Comparison of ENCODE assay signal across 19 cellular contexts in genomic region chr10:677750-678661, GRCh38. TPM values are rescaled to one million over a fixed set of nuclear protein-coding genes. Genes with fewer than 3 reads are reported as not detected.
A peak's percentile ranks its signal among the peaks of the same experiment; 100 is the strongest.
DNase-seq lines count a peak whose midpoint lies in the region; ATAC-seq and TF ChIP-seq lines count a peak whose summit lies in the region.
"Had no signal": no experiment of that assay in that cellular context is flagged by ENCODE, and none has a peak within 500 bp of the region (broad histone marks: within the 10 kb centered on the region; RNA-seq: fewer than 3 reads in every experiment).

No MANE protein-coding gene starts in this region.

- H2BK120ac ChIP-seq in IMR-90 (ENCODE audit: low read depth, low read length): no peak overlapping the region

- peak overlapping the region; percentile 23; the same call in 1 of the 2 replicates for H2AK5ac ChIP-seq in IMR-90 (ENCODE audit: low read depth, low read length)

- peaks cover 16 to 70% of the 10 kb centered on the region in 2 experiments; a peak in 3 of 4 replicates for H3K79me1 ChIP-seq in IMR-90 (ENCODE audit: low read depth in 1 of 2, low read length in 2 of 2)

- H3K9ac ChIP-seq in IMR-90 (ENCODE audit: low read depth, low read length) (no peak overlapping the region), muscle layer of colon (ENCODE audit: low read length) (no peak overlapping the region)

- H3K56ac ChIP-seq in IMR-90 (ENCODE audit: extremely low read depth, insufficient read depth, low read length): no peak overlapping the region

- H4K20me1 ChIP-seq in IMR-90 (ENCODE audit: insufficient read depth, low read length): peaks cover 69% of the 10 kb centered on the region

- H3K23ac ChIP-seq in IMR-90 (ENCODE audit: low read depth, low read length): no peak overlapping the region

- TF ChIP-seq CTCF in IMR-90 (conservative IDR thresholded peaks at IDR 0.05; ENCODE audit: low read depth, low read length): no peak
- TF ChIP-seq CTCF in ovary (IDR thresholded peaks at IDR 0.05): no peak

- H2AK9ac ChIP-seq in IMR-90 (replicated peaks; ENCODE audit: low read depth, low read length, poor library complexity): no peak overlapping the region

- no peak overlapping the region for H4K5ac ChIP-seq in IMR-90 (ENCODE audit: low read depth, low read length)

- no peak for DNase-seq in IMR-90
- no peak for DNase-seq in stimulated activated naive CD8-positive, alpha-beta T cell treated with anti-CD3 and anti-CD28 coated beads, Interleukin-15, amount 100 ng/mL, for 72 hours
- no peak for DNase-seq in left colon
- no peak for DNase-seq in ovary
- DNase-seq: activated naive CD4-positive, alpha-beta T cell treated with anti-CD3 and anti-CD28 coated beads, Interleukin-2, amount 10 ng/mL, durations not matched to agents 7 days and 5 days; activated T-cell treated with anti-CD3 and anti-CD28 coated beads, Interleukin-2, amount 50 U/mL, for 1 hour; Caco-2; heart right ventricle; immature natural killer cell; naive thymus-derived CD4-positive, alpha-beta T cell; NCI-H1417 treated with DMSO at 0.1 percent for 48 hours; NCI-H748 treated with DMSO at 0.1 percent for 48 hours; stimulated activated CD8-positive, alpha-beta memory T cell treated with anti-CD3 and anti-CD28 coated beads, Interleukin-4, amount 100 ng/mL, for 48 hours had no signal

- H3K4me1 Mint-ChIP-seq in stimulated activated naive CD8-positive, alpha-beta T cell treated with anti-CD3 and anti-CD28 coated beads, Interleukin-15, amount 100 ng/mL, for 72 hours: peaks cover 10% of the 10 kb centered on the region
- H3K4me1 Mint-ChIP-seq: activated naive CD4-positive, alpha-beta T cell treated with anti-CD3 and anti-CD28 coated beads, Interleukin-2, amount 10 ng/mL, durations not matched to agents 7 days and 5 days; naive thymus-derived CD4-positive, alpha-beta T cell had no signal

- no peak for TF ChIP-seq EP300 in ovary (IDR thresholded peaks at IDR 0.05)

- WGBS in IMR-90 (ENCODE audit: extremely low coverage in 2 of 2, insufficient read length in 1 of 2), 2 experiments: 93% methylated on average over 11 of the region's 22 CpGs; no CpG with 5 or more reads in 1 of the 2 experiments
- 89 to 90% (median 90%) methylated on average over 22 of the region's 22 CpGs for WGBS in ovary, 3 donors

- no peak overlapping the region for H3K4ac ChIP-seq in IMR-90 (ENCODE audit: low read depth, low read length)

- no peak overlapping the region for H3K27ac ChIP-seq in IMR-90 (ENCODE audit: insufficient read depth, low read length)
- H3K27ac ChIP-seq in muscle layer of colon (ENCODE audit: low read depth, low read length): peak overlapping the region; percentile 31
- no peak overlapping the region for H3K27ac ChIP-seq in ovary
- H3K27ac ChIP-seq: VCaP had no signal

- no peak overlapping the region for H3K4me2 ChIP-seq in IMR-90 (ENCODE audit: low read depth, low read length)
- H3K4me2 ChIP-seq: GM23338 had no signal

- BruUV-seq in IMR-90 (replicated peaks; lab: Mats Ljungman, UMichigan): no TSS peak

- no peak overlapping the region for H2BK5ac ChIP-seq in IMR-90 (ENCODE audit: low read depth, low read length, poor library complexity, severe bottlenecking)

- POLR2A ChIA-PET in IMR-90 (lab: Charles Lee; ENCODE audit: unreplicated experiment): no interaction called here

- H3K36me3 ChIP-seq in IMR-90 (ENCODE audit: control insufficient read depth, insufficient read depth, low read length) (0 out of 2 replicates have a peak, but pooled peaks cover 2% of the 10 kb centered on the region), muscle layer of colon (ENCODE audit: insufficient read depth, low read length) (no peaks in the 10 kb centered on the region), ovary (no peaks in the 10 kb centered on the region)
- H3K36me3 ChIP-seq: heart right ventricle, thoracic aorta had no signal

- no peaks in the 10 kb centered on the region for H3K9me3 ChIP-seq in IMR-90 (ENCODE audit: control insufficient read depth, insufficient read depth, low read length)
- H3K9me3 ChIP-seq in muscle layer of colon (ENCODE audit: low read length): no peaks in the 10 kb centered on the region
- H3K9me3 ChIP-seq in ovary: no peaks in the 10 kb centered on the region
- H3K9me3 ChIP-seq: Caco-2, thoracic aorta had no signal

- H4K91ac ChIP-seq in IMR-90 (ENCODE audit: insufficient read depth, low read depth, low read length): no peak overlapping the region

- peaks cover 22% of the 10 kb centered on the region for H3K9me1 ChIP-seq in IMR-90 (ENCODE audit: insufficient read depth, low read length)

- H4K8ac ChIP-seq in IMR-90 (ENCODE audit: low read depth in 2 of 2, low read length in 2 of 2): no peak overlapping the region

- no peak overlapping the region for H2BK20ac ChIP-seq in IMR-90 (ENCODE audit: low read depth, low read length)

- H3K27me3 ChIP-seq in IMR-90 (ENCODE audit: control insufficient read depth, insufficient read depth, low read length): no peaks in the 10 kb centered on the region
- no peaks in the 10 kb centered on the region for H3K27me3 ChIP-seq in muscle layer of colon (ENCODE audit: control insufficient read depth in 1 of 2, insufficient read depth in 2 of 2, low read length in 2 of 2)
- no peaks in the 10 kb centered on the region for H3K27me3 ChIP-seq in ovary
- H3K27me3 ChIP-seq: heart right ventricle had no signal

- TF ChIP-seq RAD21 in IMR-90 (IDR thresholded peaks at IDR 0.05; ENCODE audit: low read length): no peak

- no peak overlapping the region for H3K27ac Mint-ChIP-seq in stimulated activated naive CD8-positive, alpha-beta T cell treated with anti-CD3 and anti-CD28 coated beads, Interleukin-15, amount 100 ng/mL, for 72 hours
- H3K27ac Mint-ChIP-seq: activated naive CD4-positive, alpha-beta T cell treated with anti-CD3 and anti-CD28 coated beads, Interleukin-2, amount 10 ng/mL, durations not matched to agents 7 days and 5 days; GM23338; immature natural killer cell; naive thymus-derived CD4-positive, alpha-beta T cell had no signal

- in situ Hi-C loops in IMR-90 (cut with MboI; ENCODE audit: low sequenced_read_pairs): loop anchor here (25.0 kb wide), 1 partner anchor 166 kb away; no protein-coding TSS in a partner anchor

- H3K4me3 ChIP-seq in IMR-90 (ENCODE audit: insufficient read depth, low read depth, low read length) (no peak overlapping the region), muscle layer of colon (ENCODE audit: low read depth in 1 of 2, low read length in 2 of 2) (no peak overlapping the region), ovary (no peak overlapping the region)
- H3K4me3 ChIP-seq: GM23338, heart right ventricle, thoracic aorta had no signal

- H3K9me3 Mint-ChIP-seq in stimulated activated naive CD8-positive, alpha-beta T cell treated with anti-CD3 and anti-CD28 coated beads, Interleukin-15, amount 100 ng/mL, for 72 hours: no peaks in the 10 kb centered on the region
- H3K9me3 Mint-ChIP-seq: activated naive CD4-positive, alpha-beta T cell treated with anti-CD3 and anti-CD28 coated beads, Interleukin-2, amount 10 ng/mL, durations not matched to agents 7 days and 5 days; GM23338; immature natural killer cell had no signal

- H3K4me1 ChIP-seq in IMR-90 (ENCODE audit: control insufficient read depth, insufficient read depth, low read length) (peaks cover 19% of the 10 kb centered on the region), muscle layer of colon (ENCODE audit: insufficient read depth, low read length) (peaks cover 37% of the 10 kb centered on the region), ovary (ENCODE audit: insufficient read depth) (peaks cover 11% of the 10 kb centered on the region)
- H3K4me1 ChIP-seq: Caco-2 had no signal

- H3K18ac ChIP-seq in IMR-90 (ENCODE audit: low read depth, low read length): no peak overlapping the region

- H3K27me3 Mint-ChIP-seq in stimulated activated naive CD8-positive, alpha-beta T cell treated with anti-CD3 and anti-CD28 coated beads, Interleukin-15, amount 100 ng/mL, for 72 hours: peaks cover 9% of the 10 kb centered on the region

- intact Hi-C loops in IMR-90 (cut with micrococcal nuclease) (no loop called here), left colon (cut with DNase I, micrococcal nuclease) (no loop called here), ovary (cut with DNase I) (no loop called here)

- no peak overlapping the region for H2AFZ ChIP-seq in IMR-90 (replicated peaks; ENCODE audit: low read length, poor library complexity)
- H2AFZ ChIP-seq: GM23338 had no signal

- H3K14ac ChIP-seq in IMR-90 (replicated peaks; ENCODE audit: low read depth, low read length): no peak overlapping the region

- TF ChIP-seq POLR2A in IMR-90 (IDR thresholded peaks at IDR 0.05; ENCODE audit: low read depth, low read length) (no peak), ovary (IDR thresholded peaks at IDR 0.05) (no peak)

- H2BK15ac ChIP-seq in IMR-90 (ENCODE audit: low read depth, low read length): no peak overlapping the region

- peak; percentile 50 for ATAC-seq in GM18907 (IDR thresholded peaks at IDR 0.05; ENCODE audit: unreplicated experiment)
- ATAC-seq in IMR-90 (ENCODE audit: low read depth): no peak
- peak; percentile 44 for ATAC-seq in stimulated activated naive CD8-positive, alpha-beta T cell treated with anti-CD3 and anti-CD28 coated beads, Interleukin-15, amount 100 ng/mL, for 72 hours
- ATAC-seq in GM18870 (IDR thresholded peaks at IDR 0.05; ENCODE audit: unreplicated experiment): no peak
- ATAC-seq in left colon: no peak
- ATAC-seq: GM23338; naive thymus-derived CD4-positive, alpha-beta T cell had no signal

- CTCF ChIA-PET in IMR-90 (lab: Yijun Ruan, JAX): no interaction called here

- no peak overlapping the region for H3K4me3 Mint-ChIP-seq in stimulated activated naive CD8-positive, alpha-beta T cell treated with anti-CD3 and anti-CD28 coated beads, Interleukin-15, amount 100 ng/mL, for 72 hours
- H3K4me3 Mint-ChIP-seq: activated naive CD4-positive, alpha-beta T cell treated with anti-CD3 and anti-CD28 coated beads, Interleukin-2, amount 10 ng/mL, durations not matched to agents 7 days and 5 days; GM23338; immature natural killer cell; naive thymus-derived CD4-positive, alpha-beta T cell had no signal

- dilution Hi-C loops in IMR-90 (cut with HindIII; ENCODE audit: low sequenced_read_pairs, unreplicated experiment): no loop called here

TF ChIP-seq in IMR-90, 13 proteins besides CTCF, POLR2A, EP300 and RAD21:
- TF ChIP-seq SMC3 (IDR thresholded peaks at IDR 0.05; ENCODE audit: low read depth, low read length) (no peak), CEBPB (IDR thresholded peaks at IDR 0.05; ENCODE audit: low read depth, low read length) (no peak), FOS (IDR thresholded peaks at IDR 0.05; ENCODE audit: low read depth, low read length) (no peak), RCOR1 (IDR thresholded peaks at IDR 0.05; ENCODE audit: insufficient replicate concordance, low read length) (no peak)
TF ChIP-seq in IMR-90: peak in this region for 0.

RNA-seq across cellular contexts. Expression of gene DIP2C, which starts 11.5 kb away (rescaled TPM):
- total RNA-seq in IMR-90 (2012; rRNA removed) (8.6 and 9.2 TPM in 2 replicates), left colon (10 to 100 TPM; 11.0 to 12.2 TPM), ovary (10 to 100 TPM; 13.9 to 29.4 (median 23.9) TPM)
- polyA plus RNA-seq in IMR-90 (2012; rRNA removed) (16.1 and 17.3 TPM in 2 replicates), ovary (10 to 100 TPM; 10.1 to 12.7 TPM)
- polyA plus RNA-seq in IMR-90 (2012; cell fraction: cytosol; rRNA removed): 13.9 and 16.8 TPM in 2 replicates
- 21.1 and 22.2 TPM in 2 replicates for polyA plus RNA-seq in IMR-90 (2012; cell fraction: nucleus; rRNA removed; ENCODE audit: low replicate concordance)

Comparison
In these comparisons a context has a peak if more than half of its experiments do, and no peak if none do; other contexts are left out.
1. ATAC-seq: peak in GM18907 (single experiment) and stimulated activated naive CD8-positive, alpha-beta T cell treated with anti-CD3 and anti-CD28 coated beads, Interleukin-15, amount 100 ng/mL, for 72 hours (single experiment); none in IMR-90 (single experiment), GM18870 (single experiment) and left colon (single experiment).